Comparison of ENCODE assay signal across 17 cellular contexts in genomic region chr3:38111201-38111600, GRCh38. TPM values are rescaled to one million over a fixed set of nuclear protein-coding genes. Genes with fewer than 3 reads are reported as not detected.
DNase-seq lines count a peak whose midpoint lies in the region; ATAC-seq and TF ChIP-seq lines count a peak whose summit lies in the region.
"Had no signal": no experiment of that assay in that cellular context is flagged by ENCODE, and none has a peak within 500 bp of the region (broad histone marks: within the 10 kb centered on the region; RNA-seq: fewer than 3 reads in every experiment).

No MANE protein-coding gene starts in this region.

- H3K27me3 ChIP-seq in psoas muscle (ENCODE audit: insufficient read depth in 3 of 3, low read length in 2 of 3), result no peaks in the 10 kb centered on the region
- H3K27me3 ChIP-seq: BLaER1 had no signal

- no peaks in the 10 kb centered on the region for H3K9me3 ChIP-seq in psoas muscle
- H3K9me3 ChIP-seq: BLaER1, Caco-2, HAP-1 had no signal

- WGBS in psoas muscle, 3 donors, result 81 to 86% (median 83%) methylated on average over 4 of the region's 4 CpGs

- no peaks in the 10 kb centered on the region for H3K4me1 Mint-ChIP-seq in activated T-cell treated with anti-CD3 and anti-CD28 coated beads, Interleukin-2, amount 50 U/mL, for 72 hours (ENCODE audit: low read depth)
- H3K4me1 Mint-ChIP-seq: CD8-positive, alpha-beta memory T cell; GM23338 had no signal

- H3K27me3 Mint-ChIP-seq in activated T-cell treated with anti-CD3 and anti-CD28 coated beads, Interleukin-2, amount 50 U/mL, for 72 hours (ENCODE audit: low read depth), result no peaks in the 10 kb centered on the region
- H3K27me3 Mint-ChIP-seq: CD8-positive, alpha-beta memory T cell had no signal

- no peak for ATAC-seq in activated T-cell treated with anti-CD3 and anti-CD28 coated beads, Interleukin-2, amount 50 U/mL, for 72 hours (replicated peaks in 1 of 2)
- ATAC-seq in omental fat pad (ENCODE audit: low FRiP score), result no peak
- ATAC-seq in HG03457 (IDR thresholded peaks at IDR 0.05; ENCODE audit: unreplicated experiment), result no peak
- no peak for ATAC-seq in psoas muscle
- ATAC-seq: GM23338 had no signal

- H3K4me1 ChIP-seq in psoas muscle, result no peaks in the 10 kb centered on the region
- H3K4me1 ChIP-seq: Caco-2, HAP-1 had no signal

- TF ChIP-seq CTCF in coronary artery (IDR thresholded peaks at IDR 0.05), result no peak
- TF ChIP-seq CTCF in omental fat pad (IDR thresholded peaks at IDR 0.05), result no peak
- no peak for TF ChIP-seq CTCF in psoas muscle (IDR thresholded peaks at IDR 0.05)

- H3K27ac ChIP-seq in coronary artery, result no peak overlapping the region
- H3K27ac ChIP-seq in psoas muscle, result no peak overlapping the region
- H3K27ac ChIP-seq: BLaER1, HL-60 had no signal

- no peak overlapping the region for H3K4me3 Mint-ChIP-seq in activated T-cell treated with anti-CD3 and anti-CD28 coated beads, Interleukin-2, amount 50 U/mL, for 72 hours
- H3K4me3 Mint-ChIP-seq: CD8-positive, alpha-beta memory T cell; GM23338 had no signal

- peaks cover 0 to 1% of the 10 kb centered on the region in 2 donors for H3K36me3 Mint-ChIP-seq in activated T-cell treated with anti-CD3 and anti-CD28 coated beads, Interleukin-2, amount 50 U/mL, for 72 hours (ENCODE audit: insufficient read depth in 2 of 2)

- intact Hi-C loops in psoas muscle (cut with DNase I), result no loop called here

- no peaks in the 10 kb centered on the region for H3K36me3 ChIP-seq in psoas muscle (ENCODE audit: insufficient read depth in 1 of 2, low read depth in 1 of 2)
- H3K36me3 ChIP-seq: BLaER1, HAP-1 had no signal

- H3K9me3 Mint-ChIP-seq in activated T-cell treated with anti-CD3 and anti-CD28 coated beads, Interleukin-2, amount 50 U/mL, for 72 hours, result no peaks in the 10 kb centered on the region
- H3K9me3 Mint-ChIP-seq: CD8-positive, alpha-beta memory T cell; GM23338 had no signal

- H3K4me3 ChIP-seq in coronary artery (no peak overlapping the region), psoas muscle (no peak overlapping the region)
- H3K4me3 ChIP-seq: BLaER1, GM23338, HAP-1 had no signal

- H3K27ac Mint-ChIP-seq in activated T-cell treated with anti-CD3 and anti-CD28 coated beads, Interleukin-2, amount 50 U/mL, for 72 hours, result no peak overlapping the region
- H3K27ac Mint-ChIP-seq: GM23338 had no signal

- DNase-seq in activated T-cell treated with anti-CD3 and anti-CD28 coated beads, Interleukin-2, amount 50 U/mL, for 1 hour, result peak; percentile 2
- no peak for DNase-seq in activated T-cell treated with anti-CD3 and anti-CD28 coated beads, Interleukin-2, amount 50 U/mL, for 72 hours
- DNase-seq in coronary artery (ENCODE audit: low spot score), result peak; percentile 46
- DNase-seq in medulla oblongata (ENCODE audit: extremely low spot score), result peak; percentile 55
- DNase-seq in omental fat pad (ENCODE audit: low spot score), result peak; percentile 0
- DNase-seq in psoas muscle, result no peak
- DNase-seq in H4 (ENCODE audit: low spot score), result no peak
- DNase-seq: 8988T; CD8-positive, alpha-beta memory T cell; DND-41; GDM1 had no signal

RNA-seq across cellular contexts. Expression of gene ACAA1, which starts 25.7 kb away (rescaled TPM):
- 10 to 100 TPM; 49.7 to 52.9 TPM for total RNA-seq in activated T-cell treated with anti-CD3 and anti-CD28 coated beads, Interleukin-2, amount 50 U/mL, for 72 hours
- 10 to 100 TPM; 48.1 to 69.5 (median 62.5) TPM for total RNA-seq in omental fat pad
- total RNA-seq in psoas muscle, result 10 to 100 TPM; 34.9 to 48.6 (median 40.7) TPM
- 10 to 100 TPM; 23.6 to 52.2 (median 28.6) TPM for polyA plus RNA-seq in psoas muscle
- total RNA-seq in H4 (2014; rRNA removed; shearing (Covaris generic)), result 2.5 and 5.7 TPM in 2 replicates

RNA-seq across cellular contexts. Expression of gene MYD88, which starts 27.3 kb away (rescaled TPM):
- 10 to 100 TPM; 27.3 to 38.2 TPM for total RNA-seq in activated T-cell treated with anti-CD3 and anti-CD28 coated beads, Interleukin-2, amount 50 U/mL, for 72 hours
- total RNA-seq in omental fat pad, result 10 to 100 TPM; 37.6 to 78.0 (median 53.6) TPM
- total RNA-seq in psoas muscle, result 1 to 10 TPM; 3.8 to 6.0 (median 4.6) TPM
- polyA plus RNA-seq in psoas muscle, result 1 to 10 TPM; 2.9 to 7.0 (median 3.0) TPM
- 3.8 and 15.2 TPM in 2 replicates for total RNA-seq in H4 (2014; rRNA removed; shearing (Covaris generic))

RNA-seq across cellular contexts. Expression of gene OXSR1, which starts 54.1 kb away (rescaled TPM):
- total RNA-seq in activated T-cell treated with anti-CD3 and anti-CD28 coated beads, Interleukin-2, amount 50 U/mL, for 72 hours, result 10 to 100 TPM; 46.3 to 51.8 TPM
- total RNA-seq in omental fat pad, result 10 to 100 TPM; 29.8 to 51.7 (median 45.5) TPM
- total RNA-seq in psoas muscle, result 10 to 100 TPM; 30.6 to 60.1 (median 47.7) TPM
- polyA plus RNA-seq in psoas muscle, result 10 to 100 TPM; 26.4 to 59.6 (median 47.4) TPM
- 11.6 and 13.7 TPM in 2 replicates for total RNA-seq in H4 (2014; rRNA removed; shearing (Covaris generic))

Comparison
In these comparisons a context has a peak if more than half of its experiments do, and no peak if none do; other contexts are left out.
1. DNase-seq: peak in activated T-cell treated with anti-CD3 and anti-CD28 coated beads, Interleukin-2, amount 50 U/mL, for 1 hour (single experiment), coronary artery (single experiment), medulla oblongata (single experiment) and omental fat pad (single experiment); none in activated T-cell treated with anti-CD3 and anti-CD28 coated beads, Interleukin-2, amount 50 U/mL, for 72 hours (0 of 2), psoas muscle (0 of 2) and H4 (single experiment).